2 cellular contexts compared by ENCODE assay signal in the genomic region with DNA sequence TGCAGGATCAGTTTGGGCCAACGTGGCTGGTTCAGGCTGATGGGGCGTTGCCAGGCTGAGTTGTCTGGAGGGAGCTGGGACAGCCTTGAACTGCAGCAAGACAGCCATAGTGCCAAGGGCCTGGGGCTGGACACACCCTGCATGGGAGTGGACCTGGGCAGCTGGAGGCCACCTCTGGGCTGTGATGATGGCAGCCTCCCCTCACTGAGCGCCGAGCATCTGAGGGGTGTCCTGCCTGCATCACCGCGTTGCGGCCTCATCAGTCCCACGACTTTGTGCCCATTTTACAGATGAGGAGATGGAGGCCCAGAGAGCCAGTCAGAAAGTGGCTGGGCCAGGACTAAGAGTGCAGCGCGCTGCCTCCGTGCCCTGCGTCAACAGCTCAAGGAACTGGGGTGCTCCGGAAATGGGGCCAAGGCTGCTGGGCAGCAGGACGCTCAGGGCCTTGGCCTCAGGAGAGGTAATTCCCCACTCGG.
TF ChIP-seq lines count a peak whose summit lies in the region.

No MANE protein-coding gene starts in this region.

TF ChIP-seq in SK-N-SH, 30 proteins besides CTCF, POLR2A, EP300 and RAD21:
- TF ChIP-seq, protein P1, sequence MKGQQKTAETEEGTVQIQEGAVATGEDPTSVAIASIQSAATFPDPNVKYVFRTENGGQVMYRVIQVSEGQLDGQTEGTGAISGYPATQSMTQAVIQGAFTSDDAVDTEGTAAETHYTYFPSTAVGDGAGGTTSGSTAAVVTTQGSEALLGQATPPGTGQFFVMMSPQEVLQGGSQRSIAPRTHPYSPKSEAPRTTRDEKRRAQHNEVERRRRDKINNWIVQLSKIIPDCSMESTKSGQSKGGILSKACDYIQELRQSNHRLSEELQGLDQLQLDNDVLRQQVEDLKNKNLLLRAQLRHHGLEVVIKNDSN (IDR thresholded peaks at IDR 0.05; ENCODE audit: borderline replicate concordance, low read depth): no peak
- TF ChIP-seq NRF1 (IDR thresholded peaks at IDR 0.05; ENCODE audit: low read depth, low read length) (no peak), TAF1 (IDR thresholded peaks at IDR 0.05; ENCODE audit: borderline replicate concordance, low read depth, low read length) (no peak), TEAD4 (IDR thresholded peaks at IDR 0.05; ENCODE audit: borderline replicate concordance, insufficient read depth) (no peak), FOXJ3 (CRISPR knock-in tag; IDR thresholded peaks at IDR 0.05) (no peak)
- TF ChIP-seq, protein P2, sequence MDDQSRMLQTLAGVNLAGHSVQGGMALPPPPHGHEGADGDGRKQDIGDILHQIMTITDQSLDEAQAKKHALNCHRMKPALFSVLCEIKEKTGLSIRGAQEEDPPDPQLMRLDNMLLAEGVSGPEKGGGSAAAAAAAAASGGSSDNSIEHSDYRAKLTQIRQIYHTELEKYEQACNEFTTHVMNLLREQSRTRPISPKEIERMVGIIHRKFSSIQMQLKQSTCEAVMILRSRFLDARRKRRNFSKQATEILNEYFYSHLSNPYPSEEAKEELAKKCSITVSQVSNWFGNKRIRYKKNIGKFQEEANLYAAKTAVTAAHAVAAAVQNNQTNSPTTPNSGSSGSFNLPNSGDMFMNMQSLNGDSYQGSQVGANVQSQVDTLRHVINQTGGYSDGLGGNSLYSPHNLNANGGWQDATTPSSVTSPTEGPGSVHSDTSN (IDR thresholded peaks at IDR 0.05): no peak
- TF ChIP-seq, protein P3, sequence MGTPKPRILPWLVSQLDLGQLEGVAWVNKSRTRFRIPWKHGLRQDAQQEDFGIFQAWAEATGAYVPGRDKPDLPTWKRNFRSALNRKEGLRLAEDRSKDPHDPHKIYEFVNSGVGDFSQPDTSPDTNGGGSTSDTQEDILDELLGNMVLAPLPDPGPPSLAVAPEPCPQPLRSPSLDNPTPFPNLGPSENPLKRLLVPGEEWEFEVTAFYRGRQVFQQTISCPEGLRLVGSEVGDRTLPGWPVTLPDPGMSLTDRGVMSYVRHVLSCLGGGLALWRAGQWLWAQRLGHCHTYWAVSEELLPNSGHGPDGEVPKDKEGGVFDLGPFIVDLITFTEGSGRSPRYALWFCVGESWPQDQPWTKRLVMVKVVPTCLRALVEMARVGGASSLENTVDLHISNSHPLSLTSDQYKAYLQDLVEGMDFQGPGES (IDR thresholded peaks at IDR 0.05; ENCODE audit: low read depth, low read length): no peak

TF ChIP-seq in SK-N-SH treated with all-trans-retinoic acid at 6 μM for 48 hours, 23 proteins besides CTCF, POLR2A, EP300 and RAD21:
- TF ChIP-seq ARNTL (CRISPR knock-in tag; IDR thresholded peaks at IDR 0.05; ENCODE audit: borderline replicate concordance, low read depth) (no peak), ZC3H10 (CRISPR knock-in tag; IDR thresholded peaks at IDR 0.05) (no peak), CSDC2 (CRISPR knock-in tag; IDR thresholded peaks at IDR 0.05) (no peak), TOX (CRISPR knock-in tag; IDR thresholded peaks at IDR 0.05; ENCODE audit: borderline replicate concordance) (no peak), ESRRG (CRISPR knock-in tag; IDR thresholded peaks at IDR 0.05) (no peak), TCF4 (CRISPR knock-in tag; IDR thresholded peaks at IDR 0.05; ENCODE audit: borderline replicate concordance) (no peak), ISL1 (CRISPR knock-in tag; IDR thresholded peaks at IDR 0.05) (no peak), ZNF8 (CRISPR knock-in tag; IDR thresholded peaks at IDR 0.05) (no peak), RARB (CRISPR knock-in tag; IDR thresholded peaks at IDR 0.05) (no peak), GLIS3 (CRISPR knock-in tag; IDR thresholded peaks at IDR 0.05) (no peak), ZNF70 (CRISPR knock-in tag; IDR thresholded peaks at IDR 0.05) (no peak), SNAI2 (CRISPR knock-in tag; IDR thresholded peaks at IDR 0.05) (no peak), ZFP3 (CRISPR knock-in tag; IDR thresholded peaks at IDR 0.05) (no peak), BACH2 (CRISPR knock-in tag; IDR thresholded peaks at IDR 0.05; ENCODE audit: borderline replicate concordance) (no peak), ZFP30 (CRISPR knock-in tag; IDR thresholded peaks at IDR 0.05) (no peak)
- TF ChIP-seq, protein P4, sequence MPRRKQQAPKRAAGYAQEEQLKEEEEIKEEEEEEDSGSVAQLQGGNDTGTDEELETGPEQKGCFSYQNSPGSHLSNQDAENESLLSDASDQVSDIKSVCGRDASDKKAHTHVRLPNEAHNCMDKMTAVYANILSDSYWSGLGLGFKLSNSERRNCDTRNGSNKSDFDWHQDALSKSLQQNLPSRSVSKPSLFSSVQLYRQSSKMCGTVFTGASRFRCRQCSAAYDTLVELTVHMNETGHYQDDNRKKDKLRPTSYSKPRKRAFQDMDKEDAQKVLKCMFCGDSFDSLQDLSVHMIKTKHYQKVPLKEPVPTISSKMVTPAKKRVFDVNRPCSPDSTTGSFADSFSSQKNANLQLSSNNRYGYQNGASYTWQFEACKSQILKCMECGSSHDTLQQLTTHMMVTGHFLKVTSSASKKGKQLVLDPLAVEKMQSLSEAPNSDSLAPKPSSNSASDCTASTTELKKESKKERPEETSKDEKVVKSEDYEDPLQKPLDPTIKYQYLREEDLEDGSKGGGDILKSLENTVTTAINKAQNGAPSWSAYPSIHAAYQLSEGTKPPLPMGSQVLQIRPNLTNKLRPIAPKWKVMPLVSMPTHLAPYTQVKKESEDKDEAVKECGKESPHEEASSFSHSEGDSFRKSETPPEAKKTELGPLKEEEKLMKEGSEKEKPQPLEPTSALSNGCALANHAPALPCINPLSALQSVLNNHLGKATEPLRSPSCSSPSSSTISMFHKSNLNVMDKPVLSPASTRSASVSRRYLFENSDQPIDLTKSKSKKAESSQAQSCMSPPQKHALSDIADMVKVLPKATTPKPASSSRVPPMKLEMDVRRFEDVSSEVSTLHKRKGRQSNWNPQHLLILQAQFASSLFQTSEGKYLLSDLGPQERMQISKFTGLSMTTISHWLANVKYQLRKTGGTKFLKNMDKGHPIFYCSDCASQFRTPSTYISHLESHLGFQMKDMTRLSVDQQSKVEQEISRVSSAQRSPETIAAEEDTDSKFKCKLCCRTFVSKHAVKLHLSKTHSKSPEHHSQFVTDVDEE (CRISPR knock-in tag; IDR thresholded peaks at IDR 0.05): no peak
- TF ChIP-seq, protein P5, sequence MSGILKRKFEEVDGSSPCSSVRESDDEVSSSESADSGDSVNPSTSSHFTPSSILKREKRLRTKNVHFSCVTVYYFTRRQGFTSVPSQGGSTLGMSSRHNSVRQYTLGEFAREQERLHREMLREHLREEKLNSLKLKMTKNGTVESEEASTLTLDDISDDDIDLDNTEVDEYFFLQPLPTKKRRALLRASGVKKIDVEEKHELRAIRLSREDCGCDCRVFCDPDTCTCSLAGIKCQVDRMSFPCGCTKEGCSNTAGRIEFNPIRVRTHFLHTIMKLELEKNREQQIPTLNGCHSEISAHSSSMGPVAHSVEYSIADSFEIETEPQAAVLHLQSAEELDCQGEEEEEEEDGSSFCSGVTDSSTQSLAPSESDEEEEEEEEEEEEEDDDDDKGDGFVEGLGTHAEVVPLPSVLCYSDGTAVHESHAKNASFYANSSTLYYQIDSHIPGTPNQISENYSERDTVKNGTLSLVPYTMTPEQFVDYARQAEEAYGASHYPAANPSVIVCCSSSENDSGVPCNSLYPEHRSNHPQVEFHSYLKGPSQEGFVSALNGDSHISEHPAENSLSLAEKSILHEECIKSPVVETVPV (CRISPR knock-in tag; IDR thresholded peaks at IDR 0.05): no peak
- TF ChIP-seq, protein P6, sequence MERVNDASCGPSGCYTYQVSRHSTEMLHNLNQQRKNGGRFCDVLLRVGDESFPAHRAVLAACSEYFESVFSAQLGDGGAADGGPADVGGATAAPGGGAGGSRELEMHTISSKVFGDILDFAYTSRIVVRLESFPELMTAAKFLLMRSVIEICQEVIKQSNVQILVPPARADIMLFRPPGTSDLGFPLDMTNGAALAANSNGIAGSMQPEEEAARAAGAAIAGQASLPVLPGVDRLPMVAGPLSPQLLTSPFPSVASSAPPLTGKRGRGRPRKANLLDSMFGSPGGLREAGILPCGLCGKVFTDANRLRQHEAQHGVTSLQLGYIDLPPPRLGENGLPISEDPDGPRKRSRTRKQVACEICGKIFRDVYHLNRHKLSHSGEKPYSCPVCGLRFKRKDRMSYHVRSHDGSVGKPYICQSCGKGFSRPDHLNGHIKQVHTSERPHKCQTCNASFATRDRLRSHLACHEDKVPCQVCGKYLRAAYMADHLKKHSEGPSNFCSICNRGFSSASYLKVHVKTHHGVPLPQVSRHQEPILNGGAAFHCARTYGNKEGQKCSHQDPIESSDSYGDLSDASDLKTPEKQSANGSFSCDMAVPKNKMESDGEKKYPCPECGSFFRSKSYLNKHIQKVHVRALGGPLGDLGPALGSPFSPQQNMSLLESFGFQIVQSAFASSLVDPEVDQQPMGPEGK (CRISPR knock-in tag; IDR thresholded peaks at IDR 0.05; ENCODE audit: borderline replicate concordance): no peak
- TF ChIP-seq, protein P7, sequence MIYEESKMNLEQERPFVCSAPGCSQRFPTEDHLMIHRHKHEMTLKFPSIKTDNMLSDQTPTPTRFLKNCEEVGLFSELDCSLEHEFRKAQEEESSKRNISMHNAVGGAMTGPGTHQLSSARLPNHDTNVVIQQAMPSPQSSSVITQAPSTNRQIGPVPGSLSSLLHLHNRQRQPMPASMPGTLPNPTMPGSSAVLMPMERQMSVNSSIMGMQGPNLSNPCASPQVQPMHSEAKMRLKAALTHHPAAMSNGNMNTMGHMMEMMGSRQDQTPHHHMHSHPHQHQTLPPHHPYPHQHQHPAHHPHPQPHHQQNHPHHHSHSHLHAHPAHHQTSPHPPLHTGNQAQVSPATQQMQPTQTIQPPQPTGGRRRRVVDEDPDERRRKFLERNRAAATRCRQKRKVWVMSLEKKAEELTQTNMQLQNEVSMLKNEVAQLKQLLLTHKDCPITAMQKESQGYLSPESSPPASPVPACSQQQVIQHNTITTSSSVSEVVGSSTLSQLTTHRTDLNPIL (CRISPR knock-in tag; IDR thresholded peaks at IDR 0.05; ENCODE audit: low read depth): no peak
- TF ChIP-seq, protein P8, sequence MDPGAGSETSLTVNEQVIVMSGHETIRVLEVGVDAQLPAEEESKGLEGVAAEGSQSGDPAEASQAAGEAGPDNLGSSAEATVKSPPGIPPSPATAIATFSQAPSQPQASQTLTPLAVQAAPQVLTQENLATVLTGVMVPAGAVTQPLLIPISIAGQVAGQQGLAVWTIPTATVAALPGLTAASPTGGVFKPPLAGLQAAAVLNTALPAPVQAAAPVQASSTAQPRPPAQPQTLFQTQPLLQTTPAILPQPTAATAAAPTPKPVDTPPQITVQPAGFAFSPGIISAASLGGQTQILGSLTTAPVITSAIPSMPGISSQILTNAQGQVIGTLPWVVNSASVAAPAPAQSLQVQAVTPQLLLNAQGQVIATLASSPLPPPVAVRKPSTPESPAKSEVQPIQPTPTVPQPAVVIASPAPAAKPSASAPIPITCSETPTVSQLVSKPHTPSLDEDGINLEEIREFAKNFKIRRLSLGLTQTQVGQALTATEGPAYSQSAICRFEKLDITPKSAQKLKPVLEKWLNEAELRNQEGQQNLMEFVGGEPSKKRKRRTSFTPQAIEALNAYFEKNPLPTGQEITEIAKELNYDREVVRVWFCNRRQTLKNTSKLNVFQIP (CRISPR knock-in tag; IDR thresholded peaks at IDR 0.05; ENCODE audit: borderline replicate concordance, low read depth): no peak
